13 cellular contexts compared by ENCODE assay signal in the genomic region with DNA sequence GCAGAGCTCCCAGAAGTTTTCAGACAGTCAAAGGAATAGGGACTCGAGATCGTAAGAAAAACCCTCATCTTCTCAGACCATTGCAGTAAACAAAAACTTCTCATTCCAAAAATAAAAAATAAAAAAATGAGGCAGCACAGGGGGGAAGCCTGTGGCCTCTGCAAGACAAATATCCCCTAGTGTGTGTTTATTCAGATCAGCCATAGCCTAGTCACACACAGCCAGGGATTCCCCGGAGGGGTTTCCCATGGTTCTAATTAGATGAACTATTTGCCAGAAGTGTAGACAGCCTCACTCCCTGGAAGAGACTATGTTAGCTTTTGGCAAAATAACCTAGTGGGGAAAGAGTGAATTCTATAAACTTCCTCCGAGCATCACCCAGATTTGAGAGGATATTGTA.
DNase-seq lines count a peak whose midpoint lies in the region; ATAC-seq and TF ChIP-seq lines count a peak whose summit lies in the region.
"Had no signal": no experiment of that assay in that cellular context is flagged by ENCODE, and none has a peak within 500 bp of the region (broad histone marks: within the 10 kb centered on the region; RNA-seq: fewer than 3 reads in every experiment).

No MANE protein-coding gene starts in this region.

- intact Hi-C loops in activated CD4-positive, alpha-beta T cell treated with anti-CD3 and anti-CD28 coated beads, Interleukin-2, amount 10 ng/mL, durations not matched to agents 24 days and 14 days (cut with micrococcal nuclease), result loop anchor here (1.0 to 5.0 kb wide), 3 partner anchors 64 to 184 kb away; no protein-coding TSS in a partner anchor

- H2BK5ac ChIP-seq in mesenchymal stem cell (ENCODE audit: low read depth, low read length, poor library complexity, severe bottlenecking), result no peak overlapping the region

- peaks cover 9% of the 10 kb centered on the region for H3K9me3 Mint-ChIP-seq in activated CD4-positive, alpha-beta T cell treated with anti-CD3 and anti-CD28 coated beads, Interleukin-2, amount 10 ng/mL, durations not matched to agents 24 days and 14 days
- peaks cover 8% of the 10 kb centered on the region for H3K9me3 Mint-ChIP-seq in activated CD4-positive, alpha-beta T cell treated with anti-CD3 and anti-CD28 coated beads, Interleukin-2, amount 10 ng/mL, durations not matched to agents 7 days and 5 days

- H3K4me2 ChIP-seq in mesenchymal stem cell (ENCODE audit: low read length, poor library complexity, severe bottlenecking), result no peak overlapping the region
- H3K4me2 ChIP-seq: A549 had no signal

- peak overlapping the region; percentile 20 for H3K27ac Mint-ChIP-seq in activated CD4-positive, alpha-beta T cell treated with anti-CD3 and anti-CD28 coated beads, Interleukin-2, amount 10 ng/mL, durations not matched to agents 24 days and 14 days
- H3K27ac Mint-ChIP-seq in activated CD4-positive, alpha-beta T cell treated with anti-CD3 and anti-CD28 coated beads, Interleukin-2, amount 10 ng/mL, durations not matched to agents 7 days and 5 days, result no peak overlapping the region
- H3K27ac Mint-ChIP-seq: activated naive CD8-positive, alpha-beta T cell treated with anti-CD3 and anti-CD28 coated beads, Interleukin-2, amount 10 ng/mL, durations not matched to agents 7 days and 5 days had no signal

- H2BK15ac ChIP-seq in mesenchymal stem cell (ENCODE audit: low read depth, poor library complexity, severe bottlenecking), result no peak overlapping the region

- H2BK12ac ChIP-seq in mesenchymal stem cell (ENCODE audit: low read length in 2 of 2), result no peak overlapping the region

- H2AFZ ChIP-seq in mesenchymal stem cell (ENCODE audit: low read depth, low read length), result no peak overlapping the region

- 78% methylated on average over 3 of the region's 4 CpGs for WGBS in mesenchymal stem cell

- H3K4ac ChIP-seq in mesenchymal stem cell (ENCODE audit: low read depth in 1 of 2, low read length in 2 of 2), result no peak overlapping the region

- H3K9me3 ChIP-seq in mesenchymal stem cell (ENCODE audit: control insufficient read depth, low read length), result no peaks in the 10 kb centered on the region
- H3K9me3 ChIP-seq: A549, heart right ventricle, right atrium auricular region had no signal

- H3K4me1 Mint-ChIP-seq in activated CD4-positive, alpha-beta T cell treated with anti-CD3 and anti-CD28 coated beads, Interleukin-2, amount 10 ng/mL, durations not matched to agents 24 days and 14 days, result peaks cover 39% of the 10 kb centered on the region
- peaks cover 22% of the 10 kb centered on the region for H3K4me1 Mint-ChIP-seq in activated CD4-positive, alpha-beta T cell treated with anti-CD3 and anti-CD28 coated beads, Interleukin-2, amount 10 ng/mL, durations not matched to agents 7 days and 5 days

- H4K91ac ChIP-seq in mesenchymal stem cell (ENCODE audit: low read length), result no peak overlapping the region

- no peaks in the 10 kb centered on the region for H3K79me1 ChIP-seq in mesenchymal stem cell (replicated peaks; ENCODE audit: low read length, poor library complexity, severe bottlenecking)

- no peaks in the 10 kb centered on the region for H3K4me1 ChIP-seq in mesenchymal stem cell (ENCODE audit: control insufficient read depth, insufficient read depth, low read depth, low read length)
- H3K4me1 ChIP-seq: A549 had no signal

- H3K4me3 Mint-ChIP-seq in activated CD4-positive, alpha-beta T cell treated with anti-CD3 and anti-CD28 coated beads, Interleukin-2, amount 10 ng/mL, durations not matched to agents 24 days and 14 days, result no peak overlapping the region
- H3K4me3 Mint-ChIP-seq in activated CD4-positive, alpha-beta T cell treated with anti-CD3 and anti-CD28 coated beads, Interleukin-2, amount 10 ng/mL, durations not matched to agents 7 days and 5 days, result no peak overlapping the region
- H3K4me3 Mint-ChIP-seq: activated naive CD8-positive, alpha-beta T cell treated with anti-CD3 and anti-CD28 coated beads, Interleukin-2, amount 10 ng/mL, durations not matched to agents 7 days and 5 days had no signal

- no peak overlapping the region for H3K18ac ChIP-seq in mesenchymal stem cell (ENCODE audit: low read depth in 1 of 2, low read length in 2 of 2)

- no peak for DNase-seq in activated CD4-positive, alpha-beta T cell treated with anti-CD3 and anti-CD28 coated beads, Interleukin-2, amount 10 ng/mL, durations not matched to agents 24 days and 14 days
- no peak for DNase-seq in activated CD4-positive, alpha-beta T cell treated with anti-CD3 and anti-CD28 coated beads, Interleukin-2, amount 10 ng/mL, durations not matched to agents 7 days and 5 days
- DNase-seq in GM20000 (ENCODE audit: low spot score), result peak; percentile 55
- no peak for DNase-seq in mesenchymal stem cell
- DNase-seq in DMS53 (lab: John Stamatoyannopoulos, UW), result no peak
- no peak for DNase-seq in T-helper 9 cell
- DNase-seq: activated naive CD8-positive, alpha-beta T cell treated with anti-CD3 and anti-CD28 coated beads, Interleukin-2, amount 10 ng/mL, durations not matched to agents 7 days and 5 days; DMS79; heart right ventricle had no signal

- no peaks in the 10 kb centered on the region for H3K27me3 Mint-ChIP-seq in activated CD4-positive, alpha-beta T cell treated with anti-CD3 and anti-CD28 coated beads, Interleukin-2, amount 10 ng/mL, durations not matched to agents 24 days and 14 days
- no peaks in the 10 kb centered on the region for H3K27me3 Mint-ChIP-seq in activated CD4-positive, alpha-beta T cell treated with anti-CD3 and anti-CD28 coated beads, Interleukin-2, amount 10 ng/mL, durations not matched to agents 7 days and 5 days

- CTCF ChIA-PET in activated CD4-positive, alpha-beta T cell treated with anti-CD3 and anti-CD28 coated beads, Interleukin-2, amount 10 ng/mL, durations not matched to agents 7 days and 5 days (lab: Charles Lee), result interaction anchor here (0.9 to 1.5 kb wide), 4 partner anchors 10 to 42 kb away, joined by 3 read pairs; no protein-coding TSS in a partner anchor

- H3K36me3 ChIP-seq in mesenchymal stem cell (ENCODE audit: control insufficient read depth in 1 of 2, insufficient read depth in 2 of 2, low read depth in 1 of 2, low read length in 2 of 2), result no peaks in the 10 kb centered on the region
- H3K36me3 ChIP-seq: heart right ventricle, right atrium auricular region had no signal

- no peak overlapping the region for H4K8ac ChIP-seq in mesenchymal stem cell (ENCODE audit: low read length)

- H3K9ac ChIP-seq in mesenchymal stem cell (ENCODE audit: low read length), result no peak overlapping the region

- no peak overlapping the region for H2BK120ac ChIP-seq in mesenchymal stem cell (ENCODE audit: low read depth, low read length)

- H3K27me3 ChIP-seq in mesenchymal stem cell (ENCODE audit: control insufficient read depth in 1 of 2, insufficient read depth in 1 of 2, low read length in 2 of 2), result no peaks in the 10 kb centered on the region
- H3K27me3 ChIP-seq: heart right ventricle, right atrium auricular region had no signal

- H3K14ac ChIP-seq in mesenchymal stem cell (ENCODE audit: low read length in 2 of 2), result no peak overlapping the region

- H3K4me3 ChIP-seq in mesenchymal stem cell (ENCODE audit: insufficient read depth in 1 of 2, low read depth in 1 of 2, low read length in 2 of 2), result no peak overlapping the region
- H3K4me3 ChIP-seq: A549, heart right ventricle, right atrium auricular region had no signal

- H3K36me3 Mint-ChIP-seq in activated CD4-positive, alpha-beta T cell treated with anti-CD3 and anti-CD28 coated beads, Interleukin-2, amount 10 ng/mL, durations not matched to agents 24 days and 14 days (ENCODE audit: low read depth), result no peaks in the 10 kb centered on the region
- H3K36me3 Mint-ChIP-seq in activated CD4-positive, alpha-beta T cell treated with anti-CD3 and anti-CD28 coated beads, Interleukin-2, amount 10 ng/mL, durations not matched to agents 7 days and 5 days (ENCODE audit: low read depth), result peaks cover 2% of the 10 kb centered on the region
- H3K36me3 Mint-ChIP-seq: activated naive CD8-positive, alpha-beta T cell treated with anti-CD3 and anti-CD28 coated beads, Interleukin-2, amount 10 ng/mL, durations not matched to agents 7 days and 5 days had no signal

- no peak overlapping the region for H2AK5ac ChIP-seq in mesenchymal stem cell (ENCODE audit: low read length, severe bottlenecking)

- no peak overlapping the region for H3K27ac ChIP-seq in mesenchymal stem cell (ENCODE audit: low read length, poor library complexity, severe bottlenecking)
- H3K27ac ChIP-seq: A549, heart right ventricle, right atrium auricular region had no signal

- POLR2A ChIA-PET in activated CD4-positive, alpha-beta T cell treated with anti-CD3 and anti-CD28 coated beads, Interleukin-2, amount 10 ng/mL, durations not matched to agents 7 days and 5 days (lab: Charles Lee), result no interaction called here

- TF ChIP-seq CTCF in GM20000 (IDR thresholded peaks at IDR 0.05; ENCODE audit: extremely low read depth, missing control alignments), result no peak

- H3K23ac ChIP-seq in mesenchymal stem cell (ENCODE audit: low read length in 2 of 2), result no peak overlapping the region

- ATAC-seq in HG03108 (IDR thresholded peaks at IDR 0.05; ENCODE audit: unreplicated experiment) (peak; percentile 47), esophagus mucosa (peak; percentile 24)
- ATAC-seq: A549, heart right ventricle had no signal
